2 cellular contexts compared by ENCODE assay signal in the genomic region with DNA sequence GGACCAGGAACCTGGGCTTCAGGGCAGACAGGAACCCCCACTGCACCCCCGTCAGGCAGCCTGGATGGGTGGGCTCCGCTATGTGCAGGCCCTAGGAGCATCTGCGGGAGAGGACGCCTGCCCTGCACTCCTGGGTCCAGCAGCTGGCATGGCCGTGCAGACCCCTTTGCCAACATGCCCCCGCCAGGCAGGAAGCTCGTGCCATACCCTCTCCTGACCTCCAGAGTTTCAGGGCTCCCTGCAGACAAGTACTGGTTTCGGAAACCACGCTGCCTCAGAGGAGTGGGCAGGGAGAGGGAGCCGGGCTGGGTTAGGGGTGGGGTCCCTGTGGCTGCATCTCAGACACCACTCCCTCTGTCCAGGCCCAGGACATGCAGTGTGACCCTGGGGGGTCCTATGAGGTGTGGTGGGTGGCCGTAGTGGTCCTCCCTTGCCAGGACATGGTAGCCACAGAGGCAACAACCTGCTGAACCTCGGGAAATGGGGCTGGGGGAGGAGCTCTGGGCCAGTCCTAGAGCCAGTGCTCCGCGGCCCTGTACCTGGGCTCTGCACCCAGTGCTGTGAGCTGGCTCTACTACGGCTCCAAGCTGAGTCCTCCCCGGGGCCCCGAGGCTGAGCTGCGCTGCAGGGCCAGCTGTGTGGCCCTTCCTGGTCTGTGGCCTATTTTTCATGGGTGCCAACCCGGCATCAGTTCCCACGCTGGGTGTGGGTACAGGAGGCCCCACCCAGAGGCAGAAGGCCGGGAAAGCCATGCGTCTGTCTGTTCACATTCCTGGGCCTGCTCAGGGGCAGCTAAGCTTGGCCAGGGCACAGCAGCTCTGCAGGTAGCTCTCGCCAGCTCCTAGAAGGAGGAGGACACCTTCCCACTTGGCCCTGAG.
TF ChIP-seq lines count a peak whose summit lies in the region.

No MANE protein-coding gene starts in this region.

TF ChIP-seq in GM23338, 12 proteins besides CTCF, POLR2A, EP300 and RAD21:
- no peak for TF ChIP-seq ZNF114 (CRISPR knock-in tag; IDR thresholded peaks at IDR 0.05)

TF ChIP-seq in GM12878, 131 proteins besides CTCF, POLR2A, EP300 and RAD21:
- TF ChIP-seq E4F1 (IDR thresholded peaks at IDR 0.05; ENCODE audit: borderline replicate concordance, partially characterized antibody) (no peak), CREB1 (IDR thresholded peaks at IDR 0.05; ENCODE audit: low read depth) (no peak), JUNB (IDR thresholded peaks at IDR 0.05) (no peak), NFYA (IDR thresholded peaks at IDR 0.05; ENCODE audit: borderline replicate concordance, low read depth, low read length) (no peak), SMAD1 (IDR thresholded peaks at IDR 0.05; ENCODE audit: low read depth, partially characterized antibody) (no peak), NBN (IDR thresholded peaks at IDR 0.05) (no peak), SUPT20H (IDR thresholded peaks at IDR 0.05; ENCODE audit: borderline replicate concordance, control insufficient read depth, low read depth, low read length) (no peak), SMARCA5 (IDR thresholded peaks at IDR 0.05) (no peak), MEF2B (IDR thresholded peaks at IDR 0.05; ENCODE audit: partially characterized antibody, poor library complexity, severe bottlenecking) (no peak), ZNF384 (IDR thresholded peaks at IDR 0.05; ENCODE audit: borderline replicate concordance, low read depth, low read length) (no peak), NR2F1 (conservative IDR thresholded peaks at IDR 0.05) (no peak), ESRRA (IDR thresholded peaks at IDR 0.05; ENCODE audit: low read length) (no peak), RFX5 (IDR thresholded peaks at IDR 0.05; ENCODE audit: low read depth, low read length) (no peak), CEBPB (IDR thresholded peaks at IDR 0.05; ENCODE audit: borderline replicate concordance in 1 of 2, low read depth in 2 of 2, low read length in 2 of 2) (no peak)
- TF ChIP-seq, protein P1, sequence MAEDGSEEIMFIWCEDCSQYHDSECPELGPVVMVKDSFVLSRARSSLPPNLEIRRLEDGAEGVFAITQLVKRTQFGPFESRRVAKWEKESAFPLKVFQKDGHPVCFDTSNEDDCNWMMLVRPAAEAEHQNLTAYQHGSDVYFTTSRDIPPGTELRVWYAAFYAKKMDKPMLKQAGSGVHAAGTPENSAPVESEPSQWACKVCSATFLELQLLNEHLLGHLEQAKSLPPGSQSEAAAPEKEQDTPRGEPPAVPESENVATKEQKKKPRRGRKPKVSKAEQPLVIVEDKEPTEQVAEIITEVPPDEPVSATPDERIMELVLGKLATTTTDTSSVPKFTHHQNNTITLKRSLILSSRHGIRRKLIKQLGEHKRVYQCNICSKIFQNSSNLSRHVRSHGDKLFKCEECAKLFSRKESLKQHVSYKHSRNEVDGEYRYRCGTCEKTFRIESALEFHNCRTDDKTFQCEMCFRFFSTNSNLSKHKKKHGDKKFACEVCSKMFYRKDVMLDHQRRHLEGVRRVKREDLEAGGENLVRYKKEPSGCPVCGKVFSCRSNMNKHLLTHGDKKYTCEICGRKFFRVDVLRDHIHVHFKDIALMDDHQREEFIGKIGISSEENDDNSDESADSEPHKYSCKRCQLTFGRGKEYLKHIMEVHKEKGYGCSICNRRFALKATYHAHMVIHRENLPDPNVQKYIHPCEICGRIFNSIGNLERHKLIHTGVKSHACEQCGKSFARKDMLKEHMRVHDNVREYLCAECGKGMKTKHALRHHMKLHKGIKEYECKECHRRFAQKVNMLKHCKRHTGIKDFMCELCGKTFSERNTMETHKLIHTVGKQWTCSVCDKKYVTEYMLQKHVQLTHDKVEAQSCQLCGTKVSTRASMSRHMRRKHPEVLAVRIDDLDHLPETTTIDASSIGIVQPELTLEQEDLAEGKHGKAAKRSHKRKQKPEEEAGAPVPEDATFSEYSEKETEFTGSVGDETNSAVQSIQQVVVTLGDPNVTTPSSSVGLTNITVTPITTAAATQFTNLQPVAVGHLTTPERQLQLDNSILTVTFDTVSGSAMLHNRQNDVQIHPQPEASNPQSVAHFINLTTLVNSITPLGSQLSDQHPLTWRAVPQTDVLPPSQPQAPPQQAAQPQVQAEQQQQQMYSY (CRISPR knock-in tag; IDR thresholded peaks at IDR 0.05) = no peak
- TF ChIP-seq, protein P2, sequence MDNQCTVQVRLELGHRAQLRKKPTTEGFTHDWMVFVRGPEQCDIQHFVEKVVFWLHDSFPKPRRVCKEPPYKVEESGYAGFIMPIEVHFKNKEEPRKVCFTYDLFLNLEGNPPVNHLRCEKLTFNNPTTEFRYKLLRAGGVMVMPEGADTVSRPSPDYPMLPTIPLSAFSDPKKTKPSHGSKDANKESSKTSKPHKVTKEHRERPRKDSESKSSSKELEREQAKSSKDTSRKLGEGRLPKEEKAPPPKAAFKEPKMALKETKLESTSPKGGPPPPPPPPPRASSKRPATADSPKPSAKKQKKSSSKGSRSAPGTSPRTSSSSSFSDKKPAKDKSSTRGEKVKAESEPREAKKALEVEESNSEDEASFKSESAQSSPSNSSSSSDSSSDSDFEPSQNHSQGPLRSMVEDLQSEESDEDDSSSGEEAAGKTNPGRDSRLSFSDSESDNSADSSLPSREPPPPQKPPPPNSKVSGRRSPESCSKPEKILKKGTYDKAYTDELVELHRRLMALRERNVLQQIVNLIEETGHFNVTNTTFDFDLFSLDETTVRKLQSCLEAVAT (IDR thresholded peaks at IDR 0.05) = no peak
